1 cellular context compared by ENCODE assay signal in genomic region chr6:73614802-73615201, GRCh38.
TF ChIP-seq lines count a peak whose summit lies in the region.

No MANE protein-coding gene starts in this region.

TF ChIP-seq in GM23338, 12 proteins besides CTCF, POLR2A, EP300 and RAD21 (continued from another document):
- TF ChIP-seq ZNF462 (CRISPR knock-in tag; IDR thresholded peaks at IDR 0.05) (no peak), NANOG (IDR thresholded peaks at IDR 0.05; ENCODE audit: borderline replicate concordance) (no peak), EZH2phosphoT487 (IDR thresholded peaks at IDR 0.05; ENCODE audit: unreplicated experiment) (no peak), ZNF331 (CRISPR knock-in tag; IDR thresholded peaks at IDR 0.05; ENCODE audit: low read depth) (no peak), ZNF114 (CRISPR knock-in tag; IDR thresholded peaks at IDR 0.05) (no peak), ETS1 (IDR thresholded peaks at IDR 0.05) (no peak), CREB1 (CRISPR knock-in tag; IDR thresholded peaks at IDR 0.05; ENCODE audit: low read depth) (no peak)
TF ChIP-seq in GM23338: peak in this region for 0.
